ENCODE assay signal across 8 cellular contexts in the genomic region with DNA sequence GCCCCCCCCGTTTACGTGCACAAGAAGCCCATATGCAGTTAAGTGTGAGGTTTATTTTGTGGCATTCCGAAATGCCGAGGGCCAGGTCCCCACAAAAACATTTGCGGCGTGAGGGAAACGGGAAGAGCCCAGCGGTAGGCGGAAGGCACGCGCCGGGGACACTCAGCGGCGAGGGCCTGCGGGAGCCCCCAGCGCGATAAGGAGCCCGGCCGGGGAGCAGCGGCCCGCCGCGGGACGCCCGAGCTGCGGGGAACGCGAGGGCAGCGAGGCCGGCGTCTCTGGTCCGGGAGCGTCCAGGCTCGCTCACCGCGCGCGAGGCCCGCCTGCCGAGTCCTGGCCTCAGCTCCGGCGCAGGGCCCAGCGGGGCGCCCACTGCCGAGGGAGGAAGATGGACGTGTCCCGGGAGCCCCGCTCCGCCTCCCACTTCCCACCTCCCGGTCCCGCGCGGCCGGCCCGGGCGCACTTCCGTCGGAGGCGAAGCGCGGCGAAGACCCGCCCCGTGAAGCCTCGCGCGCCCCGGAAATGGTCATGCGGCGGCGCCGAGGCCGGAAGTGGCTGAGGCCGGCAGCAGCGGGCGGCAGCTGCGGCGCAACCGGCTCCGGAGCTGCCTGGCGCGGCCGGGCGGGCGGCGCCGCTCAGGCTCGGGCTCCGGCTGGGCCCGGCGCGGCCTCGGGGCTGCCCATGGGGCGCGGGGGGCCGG. TPM values are rescaled to one million over a fixed set of nuclear protein-coding genes. Genes with fewer than 3 reads are reported as not detected.
DNase-seq lines count a peak whose midpoint lies in the region; ATAC-seq and TF ChIP-seq lines count a peak whose summit lies in the region.

A gene with protein sequence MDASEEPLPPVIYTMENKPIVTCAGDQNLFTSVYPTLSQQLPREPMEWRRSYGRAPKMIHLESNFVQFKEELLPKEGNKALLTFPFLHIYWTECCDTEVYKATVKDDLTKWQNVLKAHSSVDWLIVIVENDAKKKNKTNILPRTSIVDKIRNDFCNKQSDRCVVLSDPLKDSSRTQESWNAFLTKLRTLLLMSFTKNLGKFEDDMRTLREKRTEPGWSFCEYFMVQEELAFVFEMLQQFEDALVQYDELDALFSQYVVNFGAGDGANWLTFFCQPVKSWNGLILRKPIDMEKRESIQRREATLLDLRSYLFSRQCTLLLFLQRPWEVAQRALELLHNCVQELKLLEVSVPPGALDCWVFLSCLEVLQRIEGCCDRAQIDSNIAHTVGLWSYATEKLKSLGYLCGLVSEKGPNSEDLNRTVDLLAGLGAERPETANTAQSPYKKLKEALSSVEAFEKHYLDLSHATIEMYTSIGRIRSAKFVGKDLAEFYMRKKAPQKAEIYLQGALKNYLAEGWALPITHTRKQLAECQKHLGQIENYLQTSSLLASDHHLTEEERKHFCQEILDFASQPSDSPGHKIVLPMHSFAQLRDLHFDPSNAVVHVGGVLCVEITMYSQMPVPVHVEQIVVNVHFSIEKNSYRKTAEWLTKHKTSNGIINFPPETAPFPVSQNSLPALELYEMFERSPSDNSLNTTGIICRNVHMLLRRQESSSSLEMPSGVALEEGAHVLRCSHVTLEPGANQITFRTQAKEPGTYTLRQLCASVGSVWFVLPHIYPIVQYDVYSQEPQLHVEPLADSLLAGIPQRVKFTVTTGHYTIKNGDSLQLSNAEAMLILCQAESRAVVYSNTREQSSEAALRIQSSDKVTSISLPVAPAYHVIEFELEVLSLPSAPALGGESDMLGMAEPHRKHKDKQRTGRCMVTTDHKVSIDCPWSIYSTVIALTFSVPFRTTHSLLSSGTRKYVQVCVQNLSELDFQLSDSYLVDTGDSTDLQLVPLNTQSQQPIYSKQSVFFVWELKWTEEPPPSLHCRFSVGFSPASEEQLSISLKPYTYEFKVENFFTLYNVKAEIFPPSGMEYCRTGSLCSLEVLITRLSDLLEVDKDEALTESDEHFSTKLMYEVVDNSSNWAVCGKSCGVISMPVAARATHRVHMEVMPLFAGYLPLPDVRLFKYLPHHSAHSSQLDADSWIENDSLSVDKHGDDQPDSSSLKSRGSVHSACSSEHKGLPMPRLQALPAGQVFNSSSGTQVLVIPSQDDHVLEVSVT (plus strand): TSS at position 536 of the 700 bp plus-strand sequence. CDS start 185 bp downstream, outside the sequence.

- H3K36me3 ChIP-seq in HUES48 (ENCODE audit: control insufficient read depth, insufficient read depth, low read length) = no peaks in the 10 kb centered on the region
- H3K36me3 ChIP-seq in PC-9 (ENCODE audit: low read depth) = no peaks in the 10 kb centered on the region
- H3K36me3 ChIP-seq in esophagus (ENCODE audit: control insufficient read depth in 2 of 2, insufficient read depth in 2 of 2, low read length in 1 of 2) = no peaks in the 10 kb centered on the region
- no peaks in the 10 kb centered on the region for H3K36me3 ChIP-seq in muscle layer of colon (ENCODE audit: insufficient read depth, low read length)

- POLR2A ChIA-PET in PC-9 (lab: Charles Lee; ENCODE audit: unreplicated experiment) = no interaction called here

- no peak for TF ChIP-seq CTCF in PC-9 (conservative IDR thresholded peaks at IDR 0.05)

- H3K79me2 ChIP-seq in PC-9 (ENCODE audit: low read depth) = peaks cover 52% of the 10 kb centered on the region

- H3K27ac ChIP-seq in HUES48 (ENCODE audit: low read depth, low read length) (peak within 1 kb of the TSS; percentile 92), PC-9 (peak within 1 kb of the TSS; percentile 43), esophagus (ENCODE audit: low read depth in 2 of 2, low read length in 1 of 2) (peak within 1 kb of the TSS; percentile 96 to 97), muscle layer of colon (ENCODE audit: low read depth, low read length) (peak within 1 kb of the TSS; percentile 86)

- CTCF ChIA-PET in PC-9 (lab: Charles Lee) = interaction anchor here (0.7 kb wide), 1 partner anchor 158 kb away, joined by 3 read pairs; no protein-coding TSS in a partner anchor

- 0 out of 2 replicates have a peak, but pooled peaks cover 2% of the 10 kb centered on the region for H3F3A ChIP-seq in PC-9 (ENCODE audit: insufficient read depth, low read depth)

- H3K27me3 Mint-ChIP-seq in activated T-cell treated with anti-CD3 and anti-CD28 coated beads, Interleukin-2, amount 50 U/mL, for 4 hours (ENCODE audit: low read depth) = no peaks in the 10 kb centered on the region

- no peaks in the 10 kb centered on the region for H3K9me3 Mint-ChIP-seq in activated T-cell treated with anti-CD3 and anti-CD28 coated beads, Interleukin-2, amount 50 U/mL, for 4 hours

- no peaks in the 10 kb centered on the region for H3K9me3 ChIP-seq in HUES48 (ENCODE audit: control insufficient read depth, insufficient read depth, low read length)
- H3K9me3 ChIP-seq in PC-9 (ENCODE audit: insufficient read depth, low read depth) = no peaks in the 10 kb centered on the region
- H3K9me3 ChIP-seq in esophagus (ENCODE audit: control insufficient read depth in 2 of 2, insufficient read depth in 1 of 2, low read depth in 1 of 2, low read length in 1 of 2) = no peaks in the 10 kb centered on the region
- H3K9me3 ChIP-seq in muscle layer of colon (ENCODE audit: low read length) = no peaks in the 10 kb centered on the region

- BruUV-seq in PC-9 (replicated peaks; lab: Mats Ljungman, UMichigan) = no TSS peak

- DNase-seq in Caki2 (ENCODE audit: low read depth) = peak; percentile 82
- DNase-seq in PC-9 = peak; percentile 59 to 77
- peak; percentile 65 for DNase-seq in activated T-cell treated with anti-CD3 and anti-CD28 coated beads, Interleukin-2, amount 50 U/mL, for 4 hours
- DNase-seq in stimulated activated CD8-positive, alpha-beta memory T cell treated with anti-CD3 and anti-CD28 coated beads, Interleukin-4, amount 100 ng/mL, for 48 hours = peak; percentile 84

- intact Hi-C loops in PC-9 (cut with micrococcal nuclease; ENCODE audit: unreplicated experiment) = no loop called here

- H3K4me3 Mint-ChIP-seq in activated T-cell treated with anti-CD3 and anti-CD28 coated beads, Interleukin-2, amount 50 U/mL, for 4 hours = peak within 1 kb of the TSS; percentile 92

- peak; percentile 67 for ATAC-seq in GM21360 (IDR thresholded peaks at IDR 0.05; ENCODE audit: unreplicated experiment)
- ATAC-seq in activated T-cell treated with anti-CD3 and anti-CD28 coated beads, Interleukin-2, amount 50 U/mL, for 4 hours = peak; percentile 79 to 82

- peaks cover 46% of the 10 kb centered on the region for H3K4me1 Mint-ChIP-seq in activated T-cell treated with anti-CD3 and anti-CD28 coated beads, Interleukin-2, amount 50 U/mL, for 4 hours (ENCODE audit: low read depth)

- H3K4me3 ChIP-seq in HUES48 (ENCODE audit: low read depth, low read length) (peak within 1 kb of the TSS; percentile 83), PC-9 (peak within 1 kb of the TSS; percentile 83), esophagus (ENCODE audit: low read depth in 1 of 2, low read length in 2 of 2) (peak within 1 kb of the TSS; percentile 94 to 96), muscle layer of colon (ENCODE audit: low read depth in 1 of 2, low read length in 2 of 2) (peak within 1 kb of the TSS; percentile 75 to 93)

- H3K9me2 ChIP-seq in PC-9 (ENCODE audit: insufficient read depth) = no peaks in the 10 kb centered on the region

- H3K4me1 ChIP-seq in HUES48 (ENCODE audit: control insufficient read depth, insufficient read depth, low read length) = peaks cover 17% of the 10 kb centered on the region
- peaks cover 17% of the 10 kb centered on the region for H3K4me1 ChIP-seq in PC-9 (replicated peaks; ENCODE audit: insufficient read depth)
- peaks cover 0 to 3% of the 10 kb centered on the region in 2 donors for H3K4me1 ChIP-seq in esophagus (ENCODE audit: control insufficient read depth in 2 of 2, insufficient read depth in 2 of 2, low read length in 1 of 2)
- peaks cover 19% of the 10 kb centered on the region for H3K4me1 ChIP-seq in muscle layer of colon (ENCODE audit: insufficient read depth, low read length)

- 0% methylated on average over 63 to 96 of the region's 96 CpGs for WGBS in esophagus, 2 donors

- H4K20me1 ChIP-seq in PC-9 (ENCODE audit: insufficient read depth) = peaks cover 34% of the 10 kb centered on the region

- peak within 1 kb of the TSS; percentile 98 for H3K4me2 ChIP-seq in PC-9

- H2AFZ ChIP-seq in PC-9 = peak within 1 kb of the TSS; percentile 75

- H3K9ac ChIP-seq in HUES48 (ENCODE audit: low read depth, low read length) (peak within 1 kb of the TSS; percentile 91), muscle layer of colon (ENCODE audit: low read length) (peak within 1 kb of the TSS; percentile 57)

- H3K36me3 Mint-ChIP-seq in activated T-cell treated with anti-CD3 and anti-CD28 coated beads, Interleukin-2, amount 50 U/mL, for 4 hours (ENCODE audit: insufficient read depth) = peaks cover 2% of the 10 kb centered on the region

- H3K27me3 ChIP-seq in HUES48 (ENCODE audit: control insufficient read depth, insufficient read depth, low read length) (no peaks in the 10 kb centered on the region), PC-9 (ENCODE audit: insufficient read depth, low read depth) (no peaks in the 10 kb centered on the region), esophagus (ENCODE audit: control insufficient read depth in 1 of 2, insufficient read depth in 2 of 2, low read length in 2 of 2) (no peaks in the 10 kb centered on the region), muscle layer of colon (ENCODE audit: control insufficient read depth in 1 of 2, insufficient read depth in 2 of 2, low read length in 2 of 2) (no peaks in the 10 kb centered on the region)

- in situ Hi-C loops in Caki2 (cut with HindIII; ENCODE audit: low pct_unique_long_range_greater_than_20kb, low sequenced_read_pairs) = no loop called here

RNA-seq across cellular contexts. Expression of the gene that starts here (rescaled TPM):
- 7.5 and 10.4 TPM in 2 replicates for total RNA-seq in Caki2 (2014; rRNA removed; shearing (Covaris generic); ENCODE audit: low replicate concordance)
- total RNA-seq in PC-9 (2021) = 24.0 and 27.2 TPM in 2 replicates
- 10 to 100 TPM; 43.0 to 48.1 (median 44.8) TPM for total RNA-seq in activated T-cell treated with anti-CD3 and anti-CD28 coated beads, Interleukin-2, amount 50 U/mL, for 4 hours
- 1 to 10 TPM; 6.8 to 7.7 TPM for polyA plus RNA-seq in esophagus

Comparison
In these comparisons a context has a peak if more than half of its experiments do, and no peak if none do; other contexts are left out.
1. Peak in every context shown above with its lines: DNase-seq, ATAC-seq, H3K4me3 ChIP-seq and H3K27ac ChIP-seq.
2. H3K27ac ChIP-seq: peak in every context shown above with its lines; median percentile 96 in esophagus; 92 in HUES48; 86 in muscle layer of colon; 43 in PC-9.